In genomic region chr3:66486646-66487045, GRCh38 we compare ENCODE assay signal across 10 cellular contexts. TPM values are rescaled to one million over a fixed set of nuclear protein-coding genes. Genes with fewer than 3 reads are reported as not detected.
DNase-seq lines count a peak whose midpoint lies in the region; ATAC-seq and TF ChIP-seq lines count a peak whose summit lies in the region.
"Had no signal": no experiment of that assay in that cellular context is flagged by ENCODE, and none has a peak within 500 bp of the region (broad histone marks: within the 10 kb centered on the region; RNA-seq: fewer than 3 reads in every experiment).

No MANE protein-coding gene starts in this region.

- H3K27me3 ChIP-seq in GM23338 (ENCODE audit: insufficient read depth) = no peaks in the 10 kb centered on the region
- H3K27me3 ChIP-seq in adipocyte (replicated peaks; ENCODE audit: control insufficient read depth, insufficient read depth, low read length) = no peaks in the 10 kb centered on the region
- no peaks in the 10 kb centered on the region for H3K27me3 ChIP-seq in stomach smooth muscle (ENCODE audit: control insufficient read depth in 1 of 2, insufficient read depth in 2 of 2, low read length in 2 of 2)
- H3K27me3 ChIP-seq in adrenal gland = no peaks in the 10 kb centered on the region

- H3K4me1 ChIP-seq in GM23338 (ENCODE audit: insufficient read depth) (peaks cover 95% of the 10 kb centered on the region), adipocyte (ENCODE audit: control insufficient read depth, insufficient read depth, low read length) (peaks cover 34% of the 10 kb centered on the region), stomach smooth muscle (ENCODE audit: control insufficient read depth, insufficient read depth, low read length) (peaks cover 61% of the 10 kb centered on the region), adrenal gland (replicated peaks in 1 of 2) (no peaks in the 10 kb centered on the region)

- WGBS in adrenal gland, 4 donors = 80 to 90% (median 85%) methylated on average over 5 of the region's 5 CpGs

- H3K27ac ChIP-seq in GM23338 (ENCODE audit: low read depth) = no peak overlapping the region; the same call in 1 of the 2 replicates
- peak overlapping the region; percentile 88 for H3K27ac ChIP-seq in stomach smooth muscle (ENCODE audit: low read length)
- no peak overlapping the region for H3K27ac ChIP-seq in adrenal gland

- no peak overlapping the region for H2AFZ ChIP-seq in GM23338

- TF ChIP-seq CTCF in GM23338 (conservative IDR thresholded peaks at IDR 0.05; ENCODE audit: low read depth in 2 of 2) = no peak
- TF ChIP-seq CTCF in adrenal gland (IDR thresholded peaks at IDR 0.05) = no peak

- DNase-seq in GM23338 (ENCODE audit: low spot score) = no peak
- peak; percentile 94 for DNase-seq in adipocyte (ENCODE audit: low read depth)
- DNase-seq in fibroblast of the conjunctiva (ENCODE audit: low read depth) = peak; percentile 74
- no peak for DNase-seq in NCI-H146 treated with DMSO at 0.1 percent for 48 hours (lab: John Stamatoyannopoulos, UW; ENCODE audit: unreplicated experiment)
- DNase-seq in adrenal gland = no peak
- DNase-seq in SIG-M5 treated with dmso at 0.1 percent for 504 hours (lab: John Stamatoyannopoulos, UW; ENCODE audit: unreplicated experiment) = no peak
- DNase-seq: activated CD4-positive, CD25-positive, alpha-beta regulatory T cell treated with anti-CD3 and anti-CD28 coated beads, Interleukin-2, amount 50 U/mL, for 72 hours; GF-D8; RPMI8226 had no signal

- peaks cover 17% of the 10 kb centered on the region; the same call in 2 of the 3 replicates for H3K36me3 Mint-ChIP-seq in GM23338 (ENCODE audit: low read depth)

- peaks cover 43% of the 10 kb centered on the region for H4K20me1 ChIP-seq in GM23338 (replicated peaks; ENCODE audit: insufficient read depth)

- H3K4me3 ChIP-seq in GM23338 = no peak overlapping the region
- peak overlapping the region; percentile 6 for H3K4me3 ChIP-seq in adipocyte (ENCODE audit: low read length)
- peak overlapping the region in 1 of 2 donors; percentile 15 for H3K4me3 ChIP-seq in stomach smooth muscle (ENCODE audit: low read length in 2 of 2)
- H3K4me3 ChIP-seq in adrenal gland = no peak overlapping the region

- no peak for TF ChIP-seq POLR2A in adrenal gland (IDR thresholded peaks at IDR 0.05)

- H3F3A ChIP-seq in GM23338 (replicated peaks; ENCODE audit: low read depth) = 0 out of 2 replicates have a peak, but pooled peaks cover 4% of the 10 kb centered on the region

- no peaks in the 10 kb centered on the region for H3K9me3 Mint-ChIP-seq in GM23338

- peak overlapping the region; percentile 76 for H3K4me2 ChIP-seq in GM23338

- no peak overlapping the region; the same call in 2 of the 3 replicates for H3K4me3 Mint-ChIP-seq in GM23338

- intact Hi-C loops in adrenal gland (cut with DNase I) = no loop called here

- no peak for ATAC-seq in GM23338

- peak overlapping the region; percentile 28 for H3K27ac Mint-ChIP-seq in GM23338

- H3K79me2 ChIP-seq in GM23338 (replicated peaks; ENCODE audit: insufficient read depth) = peaks cover 100% of the 10 kb centered on the region

- H3K27me3 Mint-ChIP-seq in GM23338 (ENCODE audit: insufficient read depth, low read depth, poor library complexity) = peaks cover 7% of the 10 kb centered on the region

- H3K9ac ChIP-seq in adipocyte (ENCODE audit: low read length) (no peak overlapping the region), stomach smooth muscle (ENCODE audit: low read length in 2 of 2) (peak overlapping the region in 1 of 2 donors; percentile 58)

- peaks cover 79% of the 10 kb centered on the region for H3K4me1 Mint-ChIP-seq in GM23338

- H3K9me3 ChIP-seq in adipocyte (ENCODE audit: control insufficient read depth, low read length) (no peaks in the 10 kb centered on the region), stomach smooth muscle (ENCODE audit: control insufficient read depth in 2 of 2, low read length in 2 of 2) (no peaks in the 10 kb centered on the region), adrenal gland (replicated peaks in 1 of 3) (no peaks in the 10 kb centered on the region)

- H3K9me2 ChIP-seq in GM23338 (ENCODE audit: insufficient read depth) = no peaks in the 10 kb centered on the region

- no peaks in the 10 kb centered on the region for H3K36me3 ChIP-seq in GM23338 (ENCODE audit: insufficient read depth)
- H3K36me3 ChIP-seq in adipocyte (ENCODE audit: control insufficient read depth, insufficient read depth, low read length, severe bottlenecking) = no peaks in the 10 kb centered on the region
- H3K36me3 ChIP-seq in stomach smooth muscle (ENCODE audit: control insufficient read depth in 2 of 2, insufficient read depth in 2 of 2, low read length in 2 of 2) = no peaks in the 10 kb centered on the region
- no peaks in the 10 kb centered on the region for H3K36me3 ChIP-seq in adrenal gland (replicated peaks in 1 of 2)

TF ChIP-seq in GM23338, 12 proteins besides CTCF, POLR2A, EP300 and RAD21:
- no peak for TF ChIP-seq REST (IDR thresholded peaks at IDR 0.05; ENCODE audit: unreplicated experiment)

RNA-seq across cellular contexts. Expression of gene LRIG1, which starts 14.2 kb away (rescaled TPM):
- 116 and 134 TPM in 2 replicates for total RNA-seq in GM23338 (2014; rRNA removed; shearing (Covaris generic))
- 39.9 and 40.0 TPM in 2 replicates for polyA plus RNA-seq in GM23338 (2016; fragmentation: Nextera tagmentation; extraction: Ambion mirVana)
- total RNA-seq in adrenal gland = 10 to 100 TPM in 2 of 8 donors, 1 to 10 TPM in 6; 2.8 to 13.3 (median 5.8) TPM
- 1 to 10 TPM; 2.9 to 7.2 (median 3.2) TPM for polyA plus RNA-seq in adrenal gland

Comparison
In these comparisons a context has a peak if more than half of its experiments do, and no peak if none do; other contexts are left out.
1. DNase-seq: peak in adipocyte (single experiment) and fibroblast of the conjunctiva (single experiment); none in GM23338 (single experiment), NCI-H146 treated with DMSO at 0.1 percent for 48 hours (single experiment), adrenal gland (0 of 7) and SIG-M5 treated with dmso at 0.1 percent for 504 hours (single experiment).